In genomic region chr4:145929415-145930178, GRCh38 we compare ENCODE assay signal across 21 cellular contexts. TPM values are rescaled to one million over a fixed set of nuclear protein-coding genes. Genes with fewer than 3 reads are reported as not detected.
DNase-seq lines count a peak whose midpoint lies in the region; ATAC-seq, FAIRE-seq and TF ChIP-seq lines count a peak whose summit lies in the region.
"Had no signal": no experiment of that assay in that cellular context is flagged by ENCODE, and none has a peak within 500 bp of the region (broad histone marks: within the 10 kb centered on the region; RNA-seq: fewer than 3 reads in every experiment).

No MANE protein-coding gene starts in this region.

- no peaks in the 10 kb centered on the region for H3K36me3 ChIP-seq in IMR-90 (ENCODE audit: control insufficient read depth, insufficient read depth, low read length)
- H3K36me3 ChIP-seq in adipocyte (ENCODE audit: control insufficient read depth, insufficient read depth, low read length, severe bottlenecking) = no peaks in the 10 kb centered on the region
- no peaks in the 10 kb centered on the region for H3K36me3 ChIP-seq in Peyer's patch
- H3K36me3 ChIP-seq: gastroesophageal sphincter, transverse colon had no signal

- in situ Hi-C loops in IMR-90 (cut with MboI; ENCODE audit: low sequenced_read_pairs) = no loop called here

- H3K27me3 ChIP-seq in IMR-90 (ENCODE audit: control insufficient read depth, insufficient read depth, low read length) (no peaks in the 10 kb centered on the region), adipocyte (replicated peaks; ENCODE audit: control insufficient read depth, insufficient read depth, low read length) (no peaks in the 10 kb centered on the region), Peyer's patch (no peaks in the 10 kb centered on the region)
- H3K27me3 ChIP-seq: gastroesophageal sphincter, transverse colon had no signal

- H3K4me1 ChIP-seq in IMR-90 (ENCODE audit: control insufficient read depth, insufficient read depth, low read length) (peaks cover 5% of the 10 kb centered on the region), adipocyte (ENCODE audit: control insufficient read depth, insufficient read depth, low read length) (peaks cover 11% of the 10 kb centered on the region), Peyer's patch (peaks cover 0 to 11% (median 0%) of the 10 kb centered on the region in 4 donors)

- FAIRE-seq in GM12892 (lab: Jason Lieb, UNC) (peak; percentile 38), RCC 7860 (lab: Jason Lieb, UNC) (no peak)

- no peak overlapping the region for H3K56ac ChIP-seq in IMR-90 (ENCODE audit: extremely low read depth, insufficient read depth, low read length)

- peak overlapping the region; percentile 59 for H3K27ac Mint-ChIP-seq in mesothelial cell of epicardium
- H3K27ac Mint-ChIP-seq: activated CD4-positive, alpha-beta T cell treated with anti-CD3 and anti-CD28 coated beads for 36 hours; HFFc6 had no signal

- H2AK5ac ChIP-seq in IMR-90 (ENCODE audit: low read depth, low read length) = no peak overlapping the region

- no peak overlapping the region for H2BK15ac ChIP-seq in IMR-90 (ENCODE audit: low read depth, low read length)

- H2BK120ac ChIP-seq in IMR-90 (ENCODE audit: low read depth, low read length) = no peak overlapping the region

- H3K9ac ChIP-seq in IMR-90 (ENCODE audit: low read depth, low read length) (no peak overlapping the region), adipocyte (ENCODE audit: low read length) (peak overlapping the region; percentile 3)

- no peak overlapping the region for H3K23ac ChIP-seq in IMR-90 (ENCODE audit: low read depth, low read length)

- no peak overlapping the region for H3K4me2 ChIP-seq in IMR-90 (ENCODE audit: low read depth, low read length)

- no TSS peak for BruUV-seq in IMR-90 (replicated peaks; lab: Mats Ljungman, UMichigan)

- WGBS in IMR-90 (ENCODE audit: extremely low coverage in 2 of 2, insufficient read length in 1 of 2), 2 experiments = no CpG with 5 or more reads among the region's 2 CpGs

- H4K91ac ChIP-seq in IMR-90 (ENCODE audit: insufficient read depth, low read depth, low read length) = no peak overlapping the region

- peaks cover 15% of the 10 kb centered on the region for H3K9me3 Mint-ChIP-seq in mesothelial cell of epicardium
- H3K9me3 Mint-ChIP-seq: HFFc6 had no signal

- CTCF ChIA-PET in IMR-90 (lab: Yijun Ruan, JAX) = no interaction called here

- H4K5ac ChIP-seq in IMR-90 (ENCODE audit: low read depth, low read length) = no peak overlapping the region

- DNase-seq in GM12892 (ENCODE audit: insufficient read length) (no peak), IMR-90 (no peak), adipocyte (ENCODE audit: low read depth) (no peak), mesothelial cell of epicardium (ENCODE audit: low spot score in 2 of 2, unreplicated experiment in 2 of 2) (no peak), RCC 7860 (ENCODE audit: low spot score) (no peak), Peyer's patch (no peak), ecto neural progenitor cell (ENCODE audit: low spot score) (no peak)
- DNase-seq: activated CD4-positive, alpha-beta T cell treated with anti-CD3 and anti-CD28 coated beads for 36 hours; caudate nucleus; CD4-positive, alpha-beta memory T cell; DMS53; HFFc6; left cardiac atrium; mucosa of descending colon; NCI-H1436; NCI-H2171 treated with DMSO at 0.1 percent for 48 hours; NCI-H774; stimulated activated naive B cell treated with anti-CD40 and anti-IgM and Interleukin-4, amounts not matched to agents 10 μg/mL and 1 μg/mL and 100 μg/mL, for 72 hours; transverse colon had no signal

- TF ChIP-seq POLR2A in GM12892 (IDR thresholded peaks at IDR 0.05; ENCODE audit: low read depth, low read length) (no peak), IMR-90 (IDR thresholded peaks at IDR 0.05; ENCODE audit: low read depth, low read length) (no peak), Peyer's patch (IDR thresholded peaks at IDR 0.05) (no peak)

- TF ChIP-seq RAD21 in IMR-90 (IDR thresholded peaks at IDR 0.05; ENCODE audit: low read length) = no peak

- H3K4me1 Mint-ChIP-seq in mesothelial cell of epicardium = peaks cover 55% of the 10 kb centered on the region

- dilution Hi-C loops in IMR-90 (cut with HindIII; ENCODE audit: low sequenced_read_pairs, unreplicated experiment) = no loop called here

- no peak overlapping the region for H3K4me3 ChIP-seq in IMR-90 (ENCODE audit: insufficient read depth, low read depth, low read length)
- no peak overlapping the region for H3K4me3 ChIP-seq in adipocyte (ENCODE audit: low read length)
- no peak overlapping the region for H3K4me3 ChIP-seq in Peyer's patch
- H3K4me3 ChIP-seq: gastroesophageal sphincter, mucosa of descending colon, transverse colon had no signal

- POLR2A ChIA-PET in IMR-90 (lab: Charles Lee; ENCODE audit: unreplicated experiment) = no interaction called here

- H3K27ac ChIP-seq in IMR-90 (ENCODE audit: insufficient read depth, low read length) (no peak overlapping the region), Peyer's patch (no peak overlapping the region)
- H3K27ac ChIP-seq: transverse colon had no signal

- H3K27me3 Mint-ChIP-seq in mesothelial cell of epicardium (ENCODE audit: low read depth) = no peaks in the 10 kb centered on the region
- H3K27me3 Mint-ChIP-seq: activated CD4-positive, alpha-beta T cell treated with anti-CD3 and anti-CD28 coated beads for 36 hours; CD4-positive, alpha-beta memory T cell; stimulated activated naive B cell treated with anti-CD40 and anti-IgM and Interleukin-4, amounts not matched to agents 10 μg/mL and 1 μg/mL and 100 μg/mL, for 72 hours had no signal

- no peak overlapping the region for H2BK20ac ChIP-seq in IMR-90 (ENCODE audit: low read depth, low read length)

- H3K18ac ChIP-seq in IMR-90 (ENCODE audit: low read depth, low read length) = no peak overlapping the region

- H3K4me3 Mint-ChIP-seq in mesothelial cell of epicardium = no peak overlapping the region
- H3K4me3 Mint-ChIP-seq: activated CD4-positive, alpha-beta T cell treated with anti-CD3 and anti-CD28 coated beads for 36 hours; CD4-positive, alpha-beta memory T cell; HFFc6; stimulated activated naive B cell treated with anti-CD40 and anti-IgM and Interleukin-4, amounts not matched to agents 10 μg/mL and 1 μg/mL and 100 μg/mL, for 72 hours had no signal

- TF ChIP-seq CTCF in IMR-90 (conservative IDR thresholded peaks at IDR 0.05; ENCODE audit: low read depth, low read length) (no peak), mesothelial cell of epicardium (IDR thresholded peaks at IDR 0.05; ENCODE audit: unreplicated experiment) (no peak), Peyer's patch (IDR thresholded peaks at IDR 0.05) (no peak)

- H2AK9ac ChIP-seq in IMR-90 (replicated peaks; ENCODE audit: low read depth, low read length, poor library complexity) = no peak overlapping the region

- ATAC-seq in IMR-90 (ENCODE audit: low read depth) = peak; percentile 27; the same call in 1 of the 2 replicates
- no peak for ATAC-seq in HG02623 (IDR thresholded peaks at IDR 0.05; ENCODE audit: unreplicated experiment)
- ATAC-seq: activated CD4-positive, alpha-beta T cell treated with anti-CD3 and anti-CD28 coated beads for 36 hours; gastroesophageal sphincter; mucosa of descending colon had no signal

- no peak overlapping the region for H2AFZ ChIP-seq in IMR-90 (replicated peaks; ENCODE audit: low read length, poor library complexity)

- H3K79me1 ChIP-seq in IMR-90 (ENCODE audit: low read depth in 1 of 2, low read length in 2 of 2) = peaks cover 33 to 73% of the 10 kb centered on the region in 2 experiments

- H4K20me1 ChIP-seq in IMR-90 (ENCODE audit: insufficient read depth, low read length) = no peaks in the 10 kb centered on the region

- no peaks in the 10 kb centered on the region; the same call in 1 of the 2 replicates for H3K9me1 ChIP-seq in IMR-90 (ENCODE audit: insufficient read depth, low read length)

- intact Hi-C loops in IMR-90 (cut with micrococcal nuclease) = loop anchor here (10.0 kb wide), 1 partner anchor 695 kb away; no protein-coding TSS in a partner anchor

- no peak overlapping the region for H3K4ac ChIP-seq in IMR-90 (ENCODE audit: low read depth, low read length)

- H3K14ac ChIP-seq in IMR-90 (replicated peaks; ENCODE audit: low read depth, low read length) = no peak overlapping the region

- no peaks in the 10 kb centered on the region for H3K9me3 ChIP-seq in IMR-90 (ENCODE audit: control insufficient read depth, insufficient read depth, low read length)
- no peaks in the 10 kb centered on the region for H3K9me3 ChIP-seq in adipocyte (ENCODE audit: control insufficient read depth, low read length)
- H3K9me3 ChIP-seq in Peyer's patch = no peaks in the 10 kb centered on the region
- H3K9me3 ChIP-seq: gastroesophageal sphincter, mucosa of descending colon, transverse colon had no signal

- no peak overlapping the region for H2BK5ac ChIP-seq in IMR-90 (ENCODE audit: low read depth, low read length, poor library complexity, severe bottlenecking)

- H3K36me3 Mint-ChIP-seq in mesothelial cell of epicardium = peaks cover 19% of the 10 kb centered on the region

- H4K8ac ChIP-seq in IMR-90 (ENCODE audit: low read depth in 2 of 2, low read length in 2 of 2) = peak overlapping the region in 1 of 2 experiments; percentile 5; a peak in 1 of 4 replicates

TF ChIP-seq in IMR-90, 13 proteins besides CTCF, POLR2A, EP300 and RAD21:
- no peak for TF ChIP-seq CHD1 (IDR thresholded peaks at IDR 0.05; ENCODE audit: low read depth, low read length)
- TF ChIP-seq MXI1 (IDR thresholded peaks at IDR 0.05; ENCODE audit: borderline replicate concordance, low read depth, low read length) = no peak
- no peak for TF ChIP-seq SMC3 (IDR thresholded peaks at IDR 0.05; ENCODE audit: low read depth, low read length)
- no peak for TF ChIP-seq RFX5 (IDR thresholded peaks at IDR 0.05; ENCODE audit: low read depth, low read length)
- no peak for TF ChIP-seq FOS (IDR thresholded peaks at IDR 0.05; ENCODE audit: low read depth, low read length)
- TF ChIP-seq MAZ (IDR thresholded peaks at IDR 0.05; ENCODE audit: borderline replicate concordance, low read depth, low read length) = no peak
- no peak for TF ChIP-seq CEBPB (IDR thresholded peaks at IDR 0.05; ENCODE audit: low read depth, low read length)
- TF ChIP-seq BHLHE40 (IDR thresholded peaks at IDR 0.05; ENCODE audit: low read depth, low read length) = no peak

RNA-seq across cellular contexts. Expression of gene ZNF827, which starts 9.0 kb away (rescaled TPM):
- polyA plus RNA-seq in GM12892 (2012; ENCODE audit: missing spikeins) = 17.9 TPM
- total RNA-seq in IMR-90 (2012; rRNA removed) (6.6 and 6.7 TPM in 2 replicates), mesothelial cell of epicardium (97.8 to 116 TPM (median 100 TPM) in 3 replicates), Peyer's patch (100 to 1,000 TPM in 1 of 4 donors, 10 to 100 TPM in 3; 46.3 to 206 (median 60.5) TPM)
- 31.7 and 37.5 TPM in 2 replicates for polyA plus RNA-seq in IMR-90 (2012; rRNA removed)
- polyA plus RNA-seq in IMR-90 (2012; cell fraction: cytosol; rRNA removed) = 13.3 and 21.6 TPM in 2 replicates
- polyA plus RNA-seq in IMR-90 (2012; cell fraction: nucleus; rRNA removed; ENCODE audit: low replicate concordance) = 73.5 and 158 TPM in 2 replicates
